ENCODE assay signal across 3 cellular contexts in the genomic region with DNA sequence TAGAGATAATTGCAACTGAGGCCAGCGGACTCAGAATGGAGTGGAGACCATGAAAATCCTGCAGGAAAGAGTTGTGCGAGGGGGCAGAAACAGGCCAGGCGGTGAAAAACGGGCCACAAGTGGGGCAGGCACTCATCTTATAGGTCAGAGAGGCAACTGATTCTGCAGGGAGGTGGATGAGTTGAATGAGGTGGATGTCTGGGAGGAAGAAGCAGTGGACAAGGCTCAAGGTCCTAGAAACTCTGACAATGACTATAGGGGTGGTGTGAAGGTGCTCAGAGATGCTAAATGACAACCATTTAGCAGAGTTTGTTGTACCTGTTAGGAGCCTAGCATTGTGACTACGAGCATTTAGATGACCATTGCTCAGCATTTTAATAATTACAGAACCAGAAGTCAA. TPM values are rescaled to one million over a fixed set of nuclear protein-coding genes. Genes with fewer than 3 reads are reported as not detected.
"Had no signal": no experiment of that assay in that cellular context is flagged by ENCODE, and none has a peak within 500 bp of the region (broad histone marks: within the 10 kb centered on the region; RNA-seq: fewer than 3 reads in every experiment).

No MANE protein-coding gene starts in this region.

- DNase-seq: GDM1, GF-D8 had no signal

- ATAC-seq: GM12878 had no signal

- H3K4me3 ChIP-seq: GM12878 had no signal

RNA-seq across cellular contexts. Expression of a gene that starts 33.6 kb away (rescaled TPM):
- total RNA-seq: GM12878 had no signal
- polyA plus RNA-seq: GM12878 had no signal
